In the genomic region with DNA sequence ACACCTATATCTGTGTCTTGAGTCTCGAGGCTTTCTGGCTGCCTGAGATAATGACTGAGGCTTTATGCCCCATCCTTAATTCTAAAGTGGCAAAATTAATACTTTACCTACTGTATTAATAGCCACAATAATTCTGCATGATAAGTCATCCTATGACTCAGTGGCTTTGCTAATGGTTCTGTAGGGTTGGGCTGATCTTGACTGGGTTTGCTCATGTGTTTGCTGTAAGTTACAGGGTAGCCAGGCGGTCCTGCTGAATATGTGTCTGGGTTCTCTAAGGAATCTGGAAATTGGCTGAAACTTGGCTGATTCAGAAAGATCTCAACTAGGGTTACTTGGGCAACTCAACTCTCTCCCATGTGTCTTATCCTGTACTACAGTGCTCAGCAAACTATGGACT, we compare ENCODE assay signal across 18 cellular contexts. TPM values are rescaled to one million over a fixed set of nuclear protein-coding genes. Genes with fewer than 3 reads are reported as not detected.
DNase-seq lines count a peak whose midpoint lies in the region; ATAC-seq and TF ChIP-seq lines count a peak whose summit lies in the region.
"Had no signal": no experiment of that assay in that cellular context is flagged by ENCODE, and none has a peak within 500 bp of the region (broad histone marks: within the 10 kb centered on the region; RNA-seq: fewer than 3 reads in every experiment).

No MANE protein-coding gene starts in this region.

- H3K27me3 ChIP-seq in GM23248 (replicated peaks; ENCODE audit: insufficient read depth) (no peaks in the 10 kb centered on the region), mesenchymal stem cell (ENCODE audit: control insufficient read depth in 1 of 2, insufficient read depth in 1 of 2, low read length in 2 of 2) (no peaks in the 10 kb centered on the region)
- H3K27me3 ChIP-seq: BLaER1 treated with 17β-estradiol and CSF1 and Interleukin-3, amounts not matched to agents 10 nM and 100 nM had no signal

- H2BK5ac ChIP-seq in mesenchymal stem cell (ENCODE audit: low read depth, low read length, poor library complexity, severe bottlenecking), result no peak overlapping the region

- no peak overlapping the region for H2BK120ac ChIP-seq in mesenchymal stem cell (ENCODE audit: low read depth, low read length)

- H3K14ac ChIP-seq in mesenchymal stem cell (ENCODE audit: low read length in 2 of 2), result no peak overlapping the region

- H2AFZ ChIP-seq in GM23248 (no peak overlapping the region), mesenchymal stem cell (ENCODE audit: low read depth, low read length) (no peak overlapping the region)

- peak; percentile 53 for DNase-seq in GM23248
- DNase-seq in SK-N-MC (ENCODE audit: low read depth, low spot score), result no peak
- DNase-seq in mesenchymal stem cell, result peak; percentile 7
- DNase-seq in KG1 (lab: John Stamatoyannopoulos, UW), result no peak
- DNase-seq in GM03348 (ENCODE audit: low spot score), result no peak
- DNase-seq in progenitor cell of endocrine pancreas (ENCODE audit: low spot score, unreplicated experiment), result no peak
- DNase-seq in NCI-H1436 (lab: John Stamatoyannopoulos, UW), result no peak
- DNase-seq: 8988T; ACHN; Calu3; CD4-positive, CD25-positive, alpha-beta regulatory T cell; DMS 273 treated with DMSO at 0.1 percent for 48 hours; HFFc6 had no signal

- peaks cover 7% of the 10 kb centered on the region for H3K9me3 Mint-ChIP-seq in progenitor cell of endocrine pancreas (ENCODE audit: low read depth)
- H3K9me3 Mint-ChIP-seq: HFFc6 had no signal

- H4K20me1 ChIP-seq in GM23248 (ENCODE audit: insufficient read depth), result no peaks in the 10 kb centered on the region
- H4K20me1 ChIP-seq: BLaER1 treated with 17β-estradiol and CSF1 and Interleukin-3, amounts not matched to agents 10 nM and 100 nM had no signal

- H3K4me1 ChIP-seq in GM23248 (ENCODE audit: insufficient read depth) (no peaks in the 10 kb centered on the region), mesenchymal stem cell (ENCODE audit: control insufficient read depth, insufficient read depth, low read depth, low read length) (no peaks in the 10 kb centered on the region)
- H3K4me1 ChIP-seq: BLaER1 treated with 17β-estradiol and CSF1 and Interleukin-3, amounts not matched to agents 10 nM and 100 nM; HAP-1 had no signal

- H3K4me3 Mint-ChIP-seq in progenitor cell of endocrine pancreas (ENCODE audit: low read depth), result no peak overlapping the region
- H3K4me3 Mint-ChIP-seq: CD4-positive, CD25-positive, alpha-beta regulatory T cell; HFFc6 had no signal

- no peaks in the 10 kb centered on the region for H3K27me3 Mint-ChIP-seq in progenitor cell of endocrine pancreas
- H3K27me3 Mint-ChIP-seq: CD4-positive, CD25-positive, alpha-beta regulatory T cell had no signal

- no peak overlapping the region for H2BK15ac ChIP-seq in mesenchymal stem cell (ENCODE audit: low read depth, poor library complexity, severe bottlenecking)

- peaks cover 46% of the 10 kb centered on the region for H3K36me3 ChIP-seq in GM23248 (ENCODE audit: low read depth)
- H3K36me3 ChIP-seq in SK-N-MC (ENCODE audit: insufficient read depth, low read length), result no peaks in the 10 kb centered on the region
- H3K36me3 ChIP-seq in mesenchymal stem cell (ENCODE audit: control insufficient read depth in 1 of 2, insufficient read depth in 2 of 2, low read depth in 1 of 2, low read length in 2 of 2), result peaks cover 0 to 72% of the 10 kb centered on the region in 2 experiments
- H3K36me3 ChIP-seq: BLaER1 treated with 17β-estradiol and CSF1 and Interleukin-3, amounts not matched to agents 10 nM and 100 nM had no signal

- H3K9ac ChIP-seq in GM23248 (no peak overlapping the region), SK-N-MC (ENCODE audit: insufficient read length) (no peak overlapping the region), mesenchymal stem cell (ENCODE audit: low read length) (no peak overlapping the region)
- H3K9ac ChIP-seq: BLaER1 treated with 17β-estradiol and CSF1 and Interleukin-3, amounts not matched to agents 10 nM and 100 nM had no signal

- H3K9me2 ChIP-seq in GM23248 (ENCODE audit: insufficient read depth), result no peaks in the 10 kb centered on the region

- H3K23ac ChIP-seq in mesenchymal stem cell (ENCODE audit: low read length in 2 of 2), result no peak overlapping the region

- peaks cover 38% of the 10 kb centered on the region for H3F3A ChIP-seq in GM23248 (ENCODE audit: insufficient read depth)

- 75 to 89% methylated on average over 2 of the region's 2 CpGs for WGBS in GM23248 (ENCODE audit: low coverage in 1 of 2, low lambda C conversion rate in 2 of 2, missing lambda C conversion rate in 2 of 2), 2 experiments
- WGBS in mesenchymal stem cell, result 100% methylated on average over 1 of the region's 2 CpGs

- in situ Hi-C loops in GM23248 (cut with MboI), result no loop called here

- H4K91ac ChIP-seq in mesenchymal stem cell (ENCODE audit: low read length), result no peak overlapping the region

- H3K4ac ChIP-seq in mesenchymal stem cell (ENCODE audit: low read depth in 1 of 2, low read length in 2 of 2), result no peak overlapping the region

- H3K18ac ChIP-seq in mesenchymal stem cell (ENCODE audit: low read depth in 1 of 2, low read length in 2 of 2), result peak overlapping the region in 1 of 2 experiments; percentile 48

- no peaks in the 10 kb centered on the region for H3K79me2 ChIP-seq in GM23248 (ENCODE audit: insufficient read depth)

- TF ChIP-seq CTCF in progenitor cell of endocrine pancreas (IDR thresholded peaks at IDR 0.05; ENCODE audit: unreplicated experiment), result no peak

- peaks cover 15% of the 10 kb centered on the region for H3K4me1 Mint-ChIP-seq in progenitor cell of endocrine pancreas (ENCODE audit: low read depth)
- H3K4me1 Mint-ChIP-seq: CD4-positive, CD25-positive, alpha-beta regulatory T cell had no signal

- peaks cover 26% of the 10 kb centered on the region for H3K36me3 Mint-ChIP-seq in progenitor cell of endocrine pancreas (ENCODE audit: insufficient read depth)
- H3K36me3 Mint-ChIP-seq: CD4-positive, CD25-positive, alpha-beta regulatory T cell had no signal

- no peak overlapping the region for H3K27ac Mint-ChIP-seq in progenitor cell of endocrine pancreas
- H3K27ac Mint-ChIP-seq: CD4-positive, CD25-positive, alpha-beta regulatory T cell; HFFc6 had no signal

- H3K9me3 ChIP-seq in GM23248 (ENCODE audit: low read depth) (no peaks in the 10 kb centered on the region), SK-N-MC (ENCODE audit: low read depth, low read length) (no peaks in the 10 kb centered on the region), mesenchymal stem cell (ENCODE audit: control insufficient read depth, low read length) (peaks cover 13% of the 10 kb centered on the region)
- H3K9me3 ChIP-seq: BLaER1 treated with 17β-estradiol and CSF1 and Interleukin-3, amounts not matched to agents 10 nM and 100 nM; HAP-1 had no signal

- no peak overlapping the region for H2AK5ac ChIP-seq in mesenchymal stem cell (ENCODE audit: low read length, severe bottlenecking)

- H3K79me1 ChIP-seq in mesenchymal stem cell (replicated peaks; ENCODE audit: low read length, poor library complexity, severe bottlenecking), result no peaks in the 10 kb centered on the region

- ATAC-seq in esophagus mucosa, result peak; percentile 55
- ATAC-seq: GM12878 had no signal

- H3K4me3 ChIP-seq in GM23248 (no peak overlapping the region), SK-N-MC (no peak overlapping the region), mesenchymal stem cell (ENCODE audit: insufficient read depth in 1 of 2, low read depth in 1 of 2, low read length in 2 of 2) (no peak overlapping the region)
- H3K4me3 ChIP-seq: BLaER1 treated with 17β-estradiol and CSF1 and Interleukin-3, amounts not matched to agents 10 nM and 100 nM; GM12878; HAP-1 had no signal

- H3K27ac ChIP-seq in GM23248 (no peak overlapping the region), SK-N-MC (peak overlapping the region; percentile 60), mesenchymal stem cell (ENCODE audit: low read length, poor library complexity, severe bottlenecking) (no peak overlapping the region)
- H3K27ac ChIP-seq: BLaER1 treated with 17β-estradiol and CSF1 and Interleukin-3, amounts not matched to agents 10 nM and 100 nM; HL-60 had no signal

- no peak overlapping the region for H2BK12ac ChIP-seq in mesenchymal stem cell (ENCODE audit: low read length in 2 of 2)

- no peak overlapping the region for H4K8ac ChIP-seq in mesenchymal stem cell (ENCODE audit: low read length)

- no peak overlapping the region for H3K4me2 ChIP-seq in GM23248 (ENCODE audit: unreplicated experiment)
- no peak overlapping the region for H3K4me2 ChIP-seq in mesenchymal stem cell (ENCODE audit: low read length, poor library complexity, severe bottlenecking)
- H3K4me2 ChIP-seq: BLaER1 treated with 17β-estradiol and CSF1 and Interleukin-3, amounts not matched to agents 10 nM and 100 nM had no signal

RNA-seq across cellular contexts. Expression of a gene that starts 21.7 kb away (rescaled TPM):
- total RNA-seq in GM23248 (2014; rRNA removed; shearing (Covaris generic)), result 122 and 141 TPM in 2 replicates
- 1,022 and 1,023 TPM in 2 replicates for polyA plus RNA-seq in GM23248 (2016; fragmentation: Nextera tagmentation; extraction: Ambion mirVana)
- 145 TPM for total RNA-seq in esophagus mucosa
- 725 TPM for polyA plus RNA-seq in mesenchymal stem cell (2013, experiment 1 of 2)
- polyA plus RNA-seq in mesenchymal stem cell (2013, experiment 2 of 2), result 719 TPM
- total RNA-seq in progenitor cell of endocrine pancreas, result 198 and 201 TPM in 2 replicates
- polyA plus RNA-seq: CD4-positive, CD25-positive, alpha-beta regulatory T cell had no signal

Comparison
In these comparisons a context has a peak if more than half of its experiments do, and no peak if none do; other contexts are left out.
1. DNase-seq: peak in GM23248 (single experiment) and mesenchymal stem cell (single experiment); none in SK-N-MC (single experiment), KG1 (single experiment), GM03348 (single experiment), progenitor cell of endocrine pancreas (single experiment) and NCI-H1436 (single experiment).